ENCODE assay signal across 18 cellular contexts in genomic region chr11:298406-299065, GRCh38. TPM values are rescaled to one million over a fixed set of nuclear protein-coding genes. Genes with fewer than 3 reads are reported as not detected.
DNase-seq lines count a peak whose midpoint lies in the region; ATAC-seq, FAIRE-seq and TF ChIP-seq lines count a peak whose summit lies in the region.
"Had no signal": no experiment of that assay in that cellular context is flagged by ENCODE, and none has a peak within 500 bp of the region (broad histone marks: within the 10 kb centered on the region; RNA-seq: fewer than 3 reads in every experiment).

No MANE protein-coding gene starts in this region.

- no peaks in the 10 kb centered on the region for H3K9me3 ChIP-seq in BLaER1
- H3K9me3 ChIP-seq in mucosa of descending colon: no peaks in the 10 kb centered on the region
- H3K9me3 ChIP-seq in small intestine (ENCODE audit: control insufficient read depth, low read depth): no peaks in the 10 kb centered on the region
- no peaks in the 10 kb centered on the region for H3K9me3 ChIP-seq in gastroesophageal sphincter

- H3K4me3 Mint-ChIP-seq in chondrocyte (ENCODE audit: unreplicated experiment): no peak overlapping the region

- intact Hi-C loops in mucosa of descending colon (cut with DNase I, micrococcal nuclease): no loop called here

- no peak overlapping the region for H3K27ac Mint-ChIP-seq in chondrocyte (ENCODE audit: unreplicated experiment)

- ATAC-seq in mucosa of descending colon: peak; percentile 5
- ATAC-seq in gastroesophageal sphincter: no peak

- no peaks in the 10 kb centered on the region for H3K27me3 Mint-ChIP-seq in chondrocyte (ENCODE audit: low read depth)

- peak; percentile 28 for DNase-seq in HT-29 (ENCODE audit: low spot score)
- peak; percentile 72 for DNase-seq in chondrocyte (ENCODE audit: low spot score)
- peak in 2 of 3 donors; percentile 27 to 48 for DNase-seq in mucosa of descending colon
- no peak for DNase-seq in small intestine
- DNase-seq in T-helper 9 cell: no peak
- no peak for DNase-seq in NCI-H2196 (lab: John Stamatoyannopoulos, UW; ENCODE audit: unreplicated experiment)
- DNase-seq: AML-193; DMS153; HCEC 1CT; NCI-H1694 treated with DMSO at 0.1 percent for 48 hours; NCI-H526; nucleus accumbens; PC-9; stimulated activated CD4-positive, alpha-beta T cell treated with anti-CD3 and anti-CD28 coated beads, Interleukin-12 subunit alpha, Interleukin-12 subunit beta, amount 100 ng/mL, for 4 hours had no signal

- FAIRE-seq in small intestine (lab: Jason Lieb, UNC): no peak
- FAIRE-seq: endometrium had no signal

- H3K9me3 Mint-ChIP-seq in chondrocyte (ENCODE audit: low read depth): no peaks in the 10 kb centered on the region
- H3K9me3 Mint-ChIP-seq: T-cell had no signal

- H3K9ac ChIP-seq in BLaER1: peak overlapping the region; percentile 70

- peaks cover 2% of the 10 kb centered on the region for H3K36me3 Mint-ChIP-seq in chondrocyte (ENCODE audit: low read depth)
- H3K36me3 Mint-ChIP-seq: T-cell had no signal

- H3K4me1 Mint-ChIP-seq in chondrocyte (ENCODE audit: low read depth): no peaks in the 10 kb centered on the region

- peak overlapping the region; percentile 92 for H3K4me2 ChIP-seq in BLaER1
- H3K4me2 ChIP-seq: PC-9 had no signal

- TF ChIP-seq POLR2A in gastroesophageal sphincter (IDR thresholded peaks at IDR 0.05): no peak

- H3K36me3 ChIP-seq in BLaER1: peaks cover 26% of the 10 kb centered on the region
- H3K36me3 ChIP-seq in mucosa of descending colon (ENCODE audit: low read depth): no peaks in the 10 kb centered on the region
- H3K36me3 ChIP-seq in small intestine (ENCODE audit: control insufficient read depth in 2 of 2, insufficient read depth in 2 of 2, low read length in 2 of 2): no peaks in the 10 kb centered on the region
- peaks cover 0 to 18% of the 10 kb centered on the region in 2 donors for H3K36me3 ChIP-seq in gastroesophageal sphincter

- H4K20me1 ChIP-seq in BLaER1: no peaks in the 10 kb centered on the region

- 19 to 48% (median 34%) methylated on average over 14 to 15 of the region's 15 CpGs for WGBS in small intestine, 3 donors
- no CpG with 5 or more reads among the region's 15 CpGs for WGBS in gastroesophageal sphincter (ENCODE audit: low coverage in 1 of 2), 2 donors

- H3K27ac ChIP-seq in BLaER1 (peak overlapping the region; percentile 79), small intestine (ENCODE audit: low read depth in 1 of 2, low read length in 1 of 2) (no peak overlapping the region), gastroesophageal sphincter (peak overlapping the region in 1 of 4 donors; percentile 47)
- H3K27ac ChIP-seq: PC-9 had no signal

- peaks cover 51% of the 10 kb centered on the region for H3K4me1 ChIP-seq in BLaER1
- H3K4me1 ChIP-seq in mucosa of descending colon (ENCODE audit: low read depth): peaks cover 15% of the 10 kb centered on the region
- no peaks in the 10 kb centered on the region for H3K4me1 ChIP-seq in small intestine (ENCODE audit: control insufficient read depth in 2 of 2, insufficient read depth in 1 of 2, low read depth in 1 of 2, low read length in 1 of 2)
- peaks cover 0 to 15% (median 4%) of the 10 kb centered on the region in 3 donors for H3K4me1 ChIP-seq in gastroesophageal sphincter

- H3K4me3 ChIP-seq in BLaER1: peak overlapping the region; percentile 29; the same call in 1 of the 2 replicates
- no peak overlapping the region for H3K4me3 ChIP-seq in mucosa of descending colon
- no peak overlapping the region for H3K4me3 ChIP-seq in small intestine (ENCODE audit: low read depth in 1 of 2, low read length in 2 of 2)
- no peak overlapping the region for H3K4me3 ChIP-seq in gastroesophageal sphincter
- H3K4me3 ChIP-seq: PC-9 had no signal

- no peak for TF ChIP-seq CTCF in chondrocyte (IDR thresholded peaks at IDR 0.05)
- no peak for TF ChIP-seq CTCF in mucosa of descending colon (IDR thresholded peaks at IDR 0.05)
- TF ChIP-seq CTCF in gastroesophageal sphincter (IDR thresholded peaks at IDR 0.05): no peak

- H3K27me3 ChIP-seq in BLaER1 (no peaks in the 10 kb centered on the region), small intestine (ENCODE audit: control insufficient read depth in 2 of 2, insufficient read depth in 2 of 2, low read length in 2 of 2) (no peaks in the 10 kb centered on the region), gastroesophageal sphincter (peaks cover 59% of the 10 kb centered on the region)

- TF ChIP-seq EP300 in gastroesophageal sphincter (IDR thresholded peaks at IDR 0.05): no peak

RNA-seq across cellular contexts. Expression of gene IFITM5, which starts 0.8 kb away (rescaled TPM):
- not detected in 2 replicates for total RNA-seq in HT-29 (2014; rRNA removed; shearing (Covaris generic))
- not detected in 3 replicates for total RNA-seq in chondrocyte
- not detected for total RNA-seq in mucosa of descending colon
- not detected for polyA plus RNA-seq in small intestine
- total RNA-seq in gastroesophageal sphincter: not detected
- total RNA-seq: PC-9, T-cell had no signal

RNA-seq across cellular contexts. Expression of gene IFITM2, which starts 9.1 kb away (rescaled TPM):
- total RNA-seq in HT-29 (2014; rRNA removed; shearing (Covaris generic)): 31.2 and 32.3 TPM in 2 replicates
- total RNA-seq in chondrocyte (100 to 109 TPM (median 107 TPM) in 3 replicates), mucosa of descending colon (100 to 1,000 TPM in 2 of 3 donors, 10 to 100 TPM in 1; 57.2 to 254 (median 111) TPM), gastroesophageal sphincter (100 to 1,000 TPM in 3 of 4 donors, 10 to 100 TPM in 1; 89.3 to 183 (median 126) TPM)
- 100 to 1,000 TPM in 1 of 3 donors, 10 to 100 TPM in 2; 21.7 to 490 (median 71.3) TPM for polyA plus RNA-seq in small intestine

RNA-seq across cellular contexts. Expression of gene PGGHG, which starts 9.6 kb away (rescaled TPM):
- total RNA-seq in HT-29 (2014; rRNA removed; shearing (Covaris generic)): 175 and 194 TPM in 2 replicates
- total RNA-seq in chondrocyte (35.6 to 49.5 TPM (median 49.4 TPM) in 3 replicates), mucosa of descending colon (10 to 100 TPM; 21.2 to 37.1 (median 29.7) TPM), gastroesophageal sphincter (10 to 100 TPM in 2 of 4 donors, 1 to 10 TPM in 2; 8.5 to 35.3 (median 15.5) TPM)
- 100 to 1,000 TPM; 118 to 154 (median 127) TPM for polyA plus RNA-seq in small intestine

RNA-seq across cellular contexts. Expression of gene IFITM1, which starts 15.3 kb away (rescaled TPM):
- total RNA-seq in HT-29 (2014; rRNA removed; shearing (Covaris generic)): 6.8 and 7.6 TPM in 2 replicates
- total RNA-seq in chondrocyte: 1.0 to 3.3 TPM (median 1.6 TPM) in 3 replicates
- total RNA-seq in mucosa of descending colon: 100 to 1,000 TPM in 1 of 3 donors, 10 to 100 TPM in 2; 80.2 to 182 (median 87.3) TPM
- polyA plus RNA-seq in small intestine: 100 to 1,000 TPM in 1 of 3 donors, 10 to 100 TPM in 1, 1 to 10 TPM in 1; 8.9 to 520 (median 50.0) TPM
- 100 to 1,000 TPM in 3 of 4 donors, 10 to 100 TPM in 1; 29.9 to 138 (median 112) TPM for total RNA-seq in gastroesophageal sphincter

RNA-seq across cellular contexts. Expression of gene NLRP6, which starts 20.3 kb away (rescaled TPM):
- not detected in 2 replicates for total RNA-seq in HT-29 (2014; rRNA removed; shearing (Covaris generic))
- total RNA-seq in chondrocyte (not detected in 3 replicates), mucosa of descending colon (1 to 10 TPM in 1 of 3 donors, under 1 TPM in 2; 0.66 to 2.6 (median 0.72) TPM), gastroesophageal sphincter (1 to 10 TPM in 1 of 4 donors, under 1 TPM in 1, not detected in 2; 0.23 to 1.9 TPM)
- polyA plus RNA-seq in small intestine: 10 to 100 TPM; 42.2 to 72.4 (median 45.0) TPM
- total RNA-seq: PC-9 had no signal

Comparison
In these comparisons a context has a peak if more than half of its experiments do, and no peak if none do; other contexts are left out.
1. DNase-seq: peak in HT-29 (single experiment), chondrocyte (single experiment) and mucosa of descending colon (2 of 3); none in small intestine (single experiment), T-helper 9 cell (single experiment) and NCI-H2196 (single experiment).